ENCODE assay signal across 8 cellular contexts in genomic region chr2:73284296-73285161, GRCh38. TPM values are rescaled to one million over a fixed set of nuclear protein-coding genes. Genes with fewer than 3 reads are reported as not detected.
DNase-seq lines count a peak whose midpoint lies in the region; ATAC-seq and TF ChIP-seq lines count a peak whose summit lies in the region.

Gene FBXO41, minus strand, starts transcription at chr2:73284478. Its CDS starts 14,848 bp downstream, at chr2:73269630.

- peaks cover 0 to 26% (median 16%) of the 10 kb centered on the region in 5 donors for H3K4me1 ChIP-seq in subcutaneous abdominal adipose tissue (ENCODE audit: control insufficient read depth in 5 of 5, insufficient read depth in 5 of 5, low read length in 5 of 5)

- TF ChIP-seq CTCF in nephron progenitor cell (IDR thresholded peaks at IDR 0.05), result no peak

- peak; percentile 42 for ATAC-seq in GM18861 (IDR thresholded peaks at IDR 0.05; ENCODE audit: unreplicated experiment)
- peak; percentile 29 for ATAC-seq in HG03060 (IDR thresholded peaks at IDR 0.05; ENCODE audit: low read depth, unreplicated experiment)

- peak within 1 kb of the TSS; percentile 79 for H3K4me3 Mint-ChIP-seq in nephron progenitor cell

- H3K27me3 ChIP-seq in subcutaneous abdominal adipose tissue (ENCODE audit: control insufficient read depth in 5 of 5, insufficient read depth in 4 of 5, low read length in 5 of 5), result peaks cover 4 to 28% (median 11%) of the 10 kb centered on the region in 5 donors

- peaks cover 74% of the 10 kb centered on the region for H3K27me3 Mint-ChIP-seq in nephron progenitor cell (ENCODE audit: low read depth, poor library complexity)

- peaks cover 10% of the 10 kb centered on the region for H3K4me1 Mint-ChIP-seq in nephron progenitor cell

- no peak within 1 kb of the TSS for H3K27ac Mint-ChIP-seq in nephron progenitor cell

- peak within 1 kb of the TSS in 4 of 5 donors; percentile 4 to 46 (median 42) for H3K9ac ChIP-seq in subcutaneous abdominal adipose tissue (ENCODE audit: low read length in 5 of 5)

- POLR2A ChIA-PET in activated CD8-positive, alpha-beta memory T cell treated with anti-CD3 and anti-CD28 coated beads for 36 hours (lab: Charles Lee), result interaction anchor here (0.8 to 1.8 kb wide), 5 partner anchors 9 to 101 kb away, joined by 3 to 17 read pairs (median 8); partner anchors contain the start of genes ALMS1, CCT7, EGR4 and PRADC1

- DNase-seq in AG08396 (ENCODE audit: low spot score) (peak; percentile 72), NCI-H82 (lab: John Stamatoyannopoulos, UW) (peak; percentile 91), epidermal melanocyte (ENCODE audit: insufficient read length, low spot score) (peak; percentile 30), nephron progenitor cell (peak; percentile 72)

- H3K9me3 ChIP-seq in subcutaneous abdominal adipose tissue (ENCODE audit: control insufficient read depth in 5 of 5, low read length in 5 of 5), result no peaks in the 10 kb centered on the region

- no peaks in the 10 kb centered on the region for H3K36me3 Mint-ChIP-seq in nephron progenitor cell (ENCODE audit: low read depth)

- H3K36me3 ChIP-seq in subcutaneous abdominal adipose tissue (ENCODE audit: control insufficient read depth in 5 of 5, insufficient read depth in 5 of 5, low read length in 5 of 5), result no peaks in the 10 kb centered on the region

- H3K27ac ChIP-seq in subcutaneous abdominal adipose tissue (ENCODE audit: low read depth, low read length), result no peak within 1 kb of the TSS

- H3K4me3 ChIP-seq in subcutaneous abdominal adipose tissue (ENCODE audit: low read depth in 1 of 5, low read length in 5 of 5), result peak within 1 kb of the TSS; percentile 58 to 77 (median 65)

- no peaks in the 10 kb centered on the region for H3K9me3 Mint-ChIP-seq in nephron progenitor cell

- CTCF ChIA-PET in activated CD8-positive, alpha-beta memory T cell treated with anti-CD3 and anti-CD28 coated beads for 36 hours (lab: Charles Lee), result interaction anchor here (1.9 kb wide), 1 partner anchor 101 kb away, joined by 6 read pairs; the partner anchor contains the start of gene ALMS1

RNA-seq across cellular contexts. Expression of gene FBXO41, which starts in this region (rescaled TPM):
- 10 to 100 TPM; 39.4 to 39.5 TPM for total RNA-seq in activated CD8-positive, alpha-beta memory T cell treated with anti-CD3 and anti-CD28 coated beads for 36 hours

Comparison
In these comparisons a context has a peak if more than half of its experiments do, and no peak if none do; other contexts are left out.
1. DNase-seq: peak in every context shown above with its lines; median percentile 91 in NCI-H82; 72 in AG08396; 72 in nephron progenitor cell; 30 in epidermal melanocyte.